ENCODE assay signal across 9 cellular contexts in genomic region chr10:44386546-44387052, GRCh38. TPM values are rescaled to one million over a fixed set of nuclear protein-coding genes. Genes with fewer than 3 reads are reported as not detected.
DNase-seq lines count a peak whose midpoint lies in the region; ATAC-seq and TF ChIP-seq lines count a peak whose summit lies in the region.
"Had no signal": no experiment of that assay in that cellular context is flagged by ENCODE, and none has a peak within 500 bp of the region (broad histone marks: within the 10 kb centered on the region; RNA-seq: fewer than 3 reads in every experiment).

No MANE protein-coding gene starts in this region.

- no peaks in the 10 kb centered on the region for H3K36me3 ChIP-seq in KMS-11 (ENCODE audit: insufficient read depth)

- H3K4me1 ChIP-seq in KMS-11 (ENCODE audit: low read depth, poor library complexity, severe bottlenecking), result peaks cover 3% of the 10 kb centered on the region

- H3K4me1 Mint-ChIP-seq in activated T-cell treated with anti-CD3 and anti-CD28 coated beads, Interleukin-2, amount 50 U/mL, for 24 hours (ENCODE audit: low read depth), result peaks cover 6% of the 10 kb centered on the region
- peaks cover 39% of the 10 kb centered on the region for H3K4me1 Mint-ChIP-seq in osteocyte (ENCODE audit: unreplicated experiment)

- no peak overlapping the region for H3K4me3 ChIP-seq in KMS-11 (IDR thresholded peaks at IDR 0.05; ENCODE audit: insufficient read depth, low read depth, low read length)

- H3K27ac ChIP-seq in KMS-11, result no peak overlapping the region

- H3K27me3 ChIP-seq in KMS-11 (ENCODE audit: insufficient read depth, low read depth), result no peaks in the 10 kb centered on the region

- no peak overlapping the region for H3K9ac ChIP-seq in KMS-11

- H3K79me2 ChIP-seq in KMS-11 (ENCODE audit: insufficient read depth, low read depth), result no peaks in the 10 kb centered on the region

- H3K4me2 ChIP-seq in KMS-11, result peak overlapping the region; percentile 23; the same call in 1 of the 2 replicates

- H3K4me3 Mint-ChIP-seq in activated T-cell treated with anti-CD3 and anti-CD28 coated beads, Interleukin-2, amount 50 U/mL, for 24 hours, result no peak overlapping the region
- no peak overlapping the region for H3K4me3 Mint-ChIP-seq in osteocyte (ENCODE audit: unreplicated experiment)

- no peak overlapping the region for H3K27ac Mint-ChIP-seq in activated T-cell treated with anti-CD3 and anti-CD28 coated beads, Interleukin-2, amount 50 U/mL, for 24 hours
- H3K27ac Mint-ChIP-seq in osteocyte (ENCODE audit: unreplicated experiment), result no peak overlapping the region
- H3K27ac Mint-ChIP-seq: naive thymus-derived CD8-positive, alpha-beta T cell had no signal

- ATAC-seq in GM18502 (IDR thresholded peaks at IDR 0.05; ENCODE audit: poor library complexity, unreplicated experiment) (peak; percentile 50), HG03565 (IDR thresholded peaks at IDR 0.05; ENCODE audit: unreplicated experiment) (no peak)
- ATAC-seq: naive thymus-derived CD8-positive, alpha-beta T cell had no signal

- no peaks in the 10 kb centered on the region for H4K20me1 ChIP-seq in KMS-11 (ENCODE audit: insufficient read depth)

- peaks cover 53% of the 10 kb centered on the region for H3K27me3 Mint-ChIP-seq in activated T-cell treated with anti-CD3 and anti-CD28 coated beads, Interleukin-2, amount 50 U/mL, for 24 hours
- peaks cover 9% of the 10 kb centered on the region for H3K27me3 Mint-ChIP-seq in osteocyte (ENCODE audit: unreplicated experiment)

- no peaks in the 10 kb centered on the region for H3K9me3 Mint-ChIP-seq in activated T-cell treated with anti-CD3 and anti-CD28 coated beads, Interleukin-2, amount 50 U/mL, for 24 hours
- H3K9me3 Mint-ChIP-seq in osteocyte (ENCODE audit: unreplicated experiment), result no peaks in the 10 kb centered on the region
- H3K9me3 Mint-ChIP-seq: naive thymus-derived CD8-positive, alpha-beta T cell had no signal

- DNase-seq in CD1c-positive myeloid dendritic cell (ENCODE audit: extremely low spot score) (peak; percentile 42), germinal center (ENCODE audit: low spot score) (peak; percentile 66), osteocyte (ENCODE audit: extremely low spot score, unreplicated experiment) (peak; percentile 91), NCI-H1105 (lab: John Stamatoyannopoulos, UW) (no peak)
- DNase-seq in activated T-cell treated with anti-CD3 and anti-CD28 coated beads, Interleukin-2, amount 50 U/mL, for 24 hours, result peak; percentile 50

- TF ChIP-seq CTCF in KMS-11 (conservative IDR thresholded peaks at IDR 0.05; ENCODE audit: low read depth, low read length) (peak; percentile 58), osteocyte (IDR thresholded peaks at IDR 0.05) (peak; percentile 93)

- peak overlapping the region; percentile 45; the same call in 1 of the 2 replicates for H2AFZ ChIP-seq in KMS-11 (ENCODE audit: low read depth)

- H3K36me3 Mint-ChIP-seq in activated T-cell treated with anti-CD3 and anti-CD28 coated beads, Interleukin-2, amount 50 U/mL, for 24 hours (ENCODE audit: low read depth), result no peaks in the 10 kb centered on the region
- peaks cover 5% of the 10 kb centered on the region for H3K36me3 Mint-ChIP-seq in osteocyte (ENCODE audit: unreplicated experiment)
- H3K36me3 Mint-ChIP-seq: naive thymus-derived CD8-positive, alpha-beta T cell had no signal

RNA-seq across cellular contexts. Expression of gene CXCL12, which starts 1.7 kb away (rescaled TPM):
- 153 and 169 TPM in 2 replicates for total RNA-seq in osteocyte
- total RNA-seq: naive thymus-derived CD8-positive, alpha-beta T cell had no signal
